8 cellular contexts compared by ENCODE assay signal in the genomic region with DNA sequence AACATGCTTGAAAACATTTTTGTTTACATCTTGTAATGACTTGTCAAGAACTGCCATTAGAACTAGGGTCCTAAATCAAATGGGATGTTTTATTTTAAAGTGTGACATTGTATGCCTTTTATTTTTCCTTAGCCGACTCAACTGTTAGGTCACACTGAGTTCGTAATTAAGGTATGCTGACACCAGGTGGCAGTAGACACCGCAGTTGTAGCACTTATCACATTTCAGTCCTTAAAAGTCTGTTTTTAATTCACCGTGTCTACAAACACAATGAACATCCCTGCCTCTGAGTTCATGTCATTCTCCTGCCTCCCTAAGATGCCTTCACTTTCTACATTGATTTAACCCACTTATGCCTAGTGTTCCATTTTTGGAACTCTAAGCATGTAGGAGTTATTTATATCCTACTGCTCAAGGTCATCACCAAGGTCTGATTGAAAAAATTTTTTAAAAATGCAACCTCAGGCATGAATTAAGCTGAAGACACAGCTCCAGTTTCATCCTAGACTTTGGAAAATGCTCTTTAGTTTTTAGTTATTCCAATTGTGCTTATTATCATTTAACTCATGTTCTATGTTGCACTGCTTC.
DNase-seq lines count a peak whose midpoint lies in the region; ATAC-seq and TF ChIP-seq lines count a peak whose summit lies in the region.

No MANE protein-coding gene starts in this region.

- peak; percentile 82 for TF ChIP-seq RAD21 in HCT116 (IDR thresholded peaks at IDR 0.05; ENCODE audit: low read depth)

- TF ChIP-seq POLR2A in HCT116 (IDR thresholded peaks at IDR 0.05; ENCODE audit: borderline replicate concordance, extremely low read depth, insufficient read depth, insufficient read length): no peak

- H4K20me1 ChIP-seq in HCT116 (ENCODE audit: insufficient read depth): no peaks in the 10 kb centered on the region

- CTCF ChIA-PET in HCT116 (lab: Charles Lee): interaction anchor here (0.7 to 1.7 kb wide), 5 partner anchors 24 to 848 kb away, joined by 3 to 12 read pairs (median 3); no protein-coding TSS in a partner anchor

- DNase-seq in DMS 273 (lab: John Stamatoyannopoulos, UW; ENCODE audit: unreplicated experiment): peak; percentile 76
- peak; percentile 43 for DNase-seq in HCT116 (ENCODE audit: low read depth, low spot score)
- DNase-seq in RWPE2 (ENCODE audit: low spot score): no peak
- DNase-seq in foreskin melanocyte: peak; percentile 10
- DNase-seq in GDM1 (lab: John Stamatoyannopoulos, UW): no peak
- no peak for DNase-seq in 8988T

- ATAC-seq in HCT116 (peak; percentile 66), RWPE2 (ENCODE audit: low read depth) (no peak), HG02623 (IDR thresholded peaks at IDR 0.05; ENCODE audit: unreplicated experiment) (no peak), HG03097 (IDR thresholded peaks at IDR 0.05; ENCODE audit: low FRiP score, unreplicated experiment) (no peak)

- no peaks in the 10 kb centered on the region for H3K27me3 ChIP-seq in HCT116 (ENCODE audit: insufficient read depth, low read length)
- no peaks in the 10 kb centered on the region for H3K27me3 ChIP-seq in RWPE2 (ENCODE audit: insufficient read depth, poor library complexity, severe bottlenecking)

- POLR2A ChIA-PET in HCT116 (lab: Charles Lee): no interaction called here

- intact Hi-C loops in HCT116 (cut with micrococcal nuclease): loop anchor here (1.0 kb wide), 2 partner anchors 339 to 506 kb away; no protein-coding TSS in a partner anchor

- no peak overlapping the region for H3K9ac ChIP-seq in HCT116 (ENCODE audit: low read length)

- H3K4me3 ChIP-seq in HCT116 (replicated peaks in 1 of 2; ENCODE audit: low read depth in 1 of 2, low read length in 2 of 2) (no peak overlapping the region), RWPE2 (ENCODE audit: severe bottlenecking) (no peak overlapping the region)

- peak; percentile 56 to 80 (median 64); a peak in 5 of 6 replicates for TF ChIP-seq CTCF in HCT116 (IDR thresholded peaks at IDR 0.05 in 2 of 3, conservative IDR thresholded peaks at IDR 0.05 in 1 of 3; ENCODE audit: borderline replicate concordance in 1 of 3, insufficient read depth in 1 of 3, low read depth in 2 of 3, low read length in 2 of 3)
- peak; percentile 48 for TF ChIP-seq CTCF in RWPE2 (IDR thresholded peaks at IDR 0.05; ENCODE audit: poor library complexity, severe bottlenecking)

- no TSS peak for BruUV-seq in HCT116 (replicated peaks; lab: Mats Ljungman, UMichigan)

- H3K9me3 ChIP-seq in HCT116 (ENCODE audit: control insufficient read depth in 1 of 2, insufficient read depth in 1 of 2, low read depth in 1 of 2, low read length in 2 of 2): no peaks in the 10 kb centered on the region
- no peaks in the 10 kb centered on the region for H3K9me3 ChIP-seq in RWPE2 (ENCODE audit: severe bottlenecking)

- no peak overlapping the region for H2AFZ ChIP-seq in HCT116 (ENCODE audit: low read depth, low read length, poor library complexity, severe bottlenecking)

- H3K27ac ChIP-seq in HCT116 (ENCODE audit: low read depth, low read length) (no peak overlapping the region), RWPE2 (ENCODE audit: poor library complexity, severe bottlenecking) (no peak overlapping the region)

- H3K36me3 ChIP-seq in HCT116 (ENCODE audit: control insufficient read depth in 1 of 2, insufficient read depth in 2 of 2, low read length in 2 of 2): no peaks in the 10 kb centered on the region
- no peaks in the 10 kb centered on the region for H3K36me3 ChIP-seq in RWPE2 (ENCODE audit: low read depth)

- RAD21 ChIA-PET in HCT116 (lab: Charles Lee; ENCODE audit: low non-redundant PET in 1 of 2, low total read pairs in 2 of 2, uncharacterized antibody in 2 of 2, unreplicated experiment in 2 of 2): interaction anchor here in 1 of 2 experiments (0.7 kb wide), 1 partner anchor 175 kb away, joined by 3 read pairs; no protein-coding TSS in a partner anchor

- H3K9me2 ChIP-seq in HCT116 (ENCODE audit: insufficient read depth): no peaks in the 10 kb centered on the region

- H3K4me2 ChIP-seq in HCT116 (ENCODE audit: low read length): no peak overlapping the region

- no peaks in the 10 kb centered on the region for H3K79me2 ChIP-seq in HCT116 (ENCODE audit: insufficient read depth, low read length)

- H3K4me1 ChIP-seq in HCT116 (ENCODE audit: control insufficient read depth in 1 of 2, insufficient read depth in 2 of 2, low read length in 2 of 2): no peaks in the 10 kb centered on the region
- no peaks in the 10 kb centered on the region for H3K4me1 ChIP-seq in RWPE2 (ENCODE audit: insufficient read depth, poor library complexity, severe bottlenecking)

TF ChIP-seq in HCT116, 20 proteins besides CTCF, POLR2A, EP300 and RAD21:
- no peak for TF ChIP-seq EZH2 (IDR thresholded peaks at IDR 0.05)
- TF ChIP-seq, protein P1, sequence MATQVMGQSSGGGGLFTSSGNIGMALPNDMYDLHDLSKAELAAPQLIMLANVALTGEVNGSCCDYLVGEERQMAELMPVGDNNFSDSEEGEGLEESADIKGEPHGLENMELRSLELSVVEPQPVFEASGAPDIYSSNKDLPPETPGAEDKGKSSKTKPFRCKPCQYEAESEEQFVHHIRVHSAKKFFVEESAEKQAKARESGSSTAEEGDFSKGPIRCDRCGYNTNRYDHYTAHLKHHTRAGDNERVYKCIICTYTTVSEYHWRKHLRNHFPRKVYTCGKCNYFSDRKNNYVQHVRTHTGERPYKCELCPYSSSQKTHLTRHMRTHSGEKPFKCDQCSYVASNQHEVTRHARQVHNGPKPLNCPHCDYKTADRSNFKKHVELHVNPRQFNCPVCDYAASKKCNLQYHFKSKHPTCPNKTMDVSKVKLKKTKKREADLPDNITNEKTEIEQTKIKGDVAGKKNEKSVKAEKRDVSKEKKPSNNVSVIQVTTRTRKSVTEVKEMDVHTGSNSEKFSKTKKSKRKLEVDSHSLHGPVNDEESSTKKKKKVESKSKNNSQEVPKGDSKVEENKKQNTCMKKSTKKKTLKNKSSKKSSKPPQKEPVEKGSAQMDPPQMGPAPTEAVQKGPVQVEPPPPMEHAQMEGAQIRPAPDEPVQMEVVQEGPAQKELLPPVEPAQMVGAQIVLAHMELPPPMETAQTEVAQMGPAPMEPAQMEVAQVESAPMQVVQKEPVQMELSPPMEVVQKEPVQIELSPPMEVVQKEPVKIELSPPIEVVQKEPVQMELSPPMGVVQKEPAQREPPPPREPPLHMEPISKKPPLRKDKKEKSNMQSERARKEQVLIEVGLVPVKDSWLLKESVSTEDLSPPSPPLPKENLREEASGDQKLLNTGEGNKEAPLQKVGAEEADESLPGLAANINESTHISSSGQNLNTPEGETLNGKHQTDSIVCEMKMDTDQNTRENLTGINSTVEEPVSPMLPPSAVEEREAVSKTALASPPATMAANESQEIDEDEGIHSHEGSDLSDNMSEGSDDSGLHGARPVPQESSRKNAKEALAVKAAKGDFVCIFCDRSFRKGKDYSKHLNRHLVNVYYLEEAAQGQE (IDR thresholded peaks at IDR 0.05; ENCODE audit: low read depth): no peak
- TF ChIP-seq SIN3A (IDR thresholded peaks at IDR 0.05; ENCODE audit: low read depth): no peak
- TF ChIP-seq CBX3 (IDR thresholded peaks at IDR 0.05; ENCODE audit: low read depth): no peak
- no peak for TF ChIP-seq TCF7L2 (IDR thresholded peaks at IDR 0.05; ENCODE audit: borderline replicate concordance, extremely low read depth, insufficient read depth, insufficient read length)
- TF ChIP-seq, protein P2, sequence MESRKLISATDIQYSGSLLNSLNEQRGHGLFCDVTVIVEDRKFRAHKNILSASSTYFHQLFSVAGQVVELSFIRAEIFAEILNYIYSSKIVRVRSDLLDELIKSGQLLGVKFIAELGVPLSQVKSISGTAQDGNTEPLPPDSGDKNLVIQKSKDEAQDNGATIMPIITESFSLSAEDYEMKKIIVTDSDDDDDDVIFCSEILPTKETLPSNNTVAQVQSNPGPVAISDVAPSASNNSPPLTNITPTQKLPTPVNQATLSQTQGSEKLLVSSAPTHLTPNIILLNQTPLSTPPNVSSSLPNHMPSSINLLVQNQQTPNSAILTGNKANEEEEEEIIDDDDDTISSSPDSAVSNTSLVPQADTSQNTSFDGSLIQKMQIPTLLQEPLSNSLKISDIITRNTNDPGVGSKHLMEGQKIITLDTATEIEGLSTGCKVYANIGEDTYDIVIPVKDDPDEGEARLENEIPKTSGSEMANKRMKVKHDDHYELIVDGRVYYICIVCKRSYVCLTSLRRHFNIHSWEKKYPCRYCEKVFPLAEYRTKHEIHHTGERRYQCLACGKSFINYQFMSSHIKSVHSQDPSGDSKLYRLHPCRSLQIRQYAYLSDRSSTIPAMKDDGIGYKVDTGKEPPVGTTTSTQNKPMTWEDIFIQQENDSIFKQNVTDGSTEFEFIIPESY (IDR thresholded peaks at IDR 0.05; ENCODE audit: extremely low read depth, insufficient replicate concordance, low read length): no peak
- no peak for TF ChIP-seq EGR1 (IDR thresholded peaks at IDR 0.05; ENCODE audit: low read depth)
- no peak for TF ChIP-seq SRF (IDR thresholded peaks at IDR 0.05; ENCODE audit: low read depth)
- TF ChIP-seq, protein P3, sequence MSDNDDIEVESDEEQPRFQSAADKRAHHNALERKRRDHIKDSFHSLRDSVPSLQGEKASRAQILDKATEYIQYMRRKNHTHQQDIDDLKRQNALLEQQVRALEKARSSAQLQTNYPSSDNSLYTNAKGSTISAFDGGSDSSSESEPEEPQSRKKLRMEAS (IDR thresholded peaks at IDR 0.05): no peak
- no peak for TF ChIP-seq EZH2phosphoT487 (IDR thresholded peaks at IDR 0.05; ENCODE audit: borderline replicate concordance)
- no peak for TF ChIP-seq JUND (IDR thresholded peaks at IDR 0.05)
- no peak for TF ChIP-seq POLR2AphosphoS5 (IDR thresholded peaks at IDR 0.05; ENCODE audit: low read depth, low read length)
- no peak for TF ChIP-seq CEBPB (IDR thresholded peaks at IDR 0.05; ENCODE audit: low read depth)
- TF ChIP-seq FOSL1 (IDR thresholded peaks at IDR 0.05; ENCODE audit: low read depth): no peak
- TF ChIP-seq YY1 (IDR thresholded peaks at IDR 0.05; ENCODE audit: extremely low read depth, insufficient replicate concordance, low read depth, low read length): no peak
- TF ChIP-seq SP1 (IDR thresholded peaks at IDR 0.05; ENCODE audit: low read depth): no peak
- TF ChIP-seq ZFX (IDR thresholded peaks at IDR 0.05): no peak

Comparison
In these comparisons a context has a peak if more than half of its experiments do, and no peak if none do; other contexts are left out.
1. DNase-seq: peak in DMS 273 (single experiment), HCT116 (single experiment) and foreskin melanocyte (single experiment); none in RWPE2 (single experiment), GDM1 (single experiment) and 8988T (single experiment).